Comparison of ENCODE assay signal across 10 cellular contexts in genomic region chr22:50398698-50399648, GRCh38. TPM values are rescaled to one million over a fixed set of nuclear protein-coding genes. Genes with fewer than 3 reads are reported as not detected.
A peak's percentile ranks its signal among the peaks of the same experiment; 100 is the strongest.
DNase-seq lines count a peak whose midpoint lies in the region; ATAC-seq and TF ChIP-seq lines count a peak whose summit lies in the region.
"Had no signal": no experiment of that assay in that cellular context is flagged by ENCODE, and none has a peak within 500 bp of the region (broad histone marks: within the 10 kb centered on the region; RNA-seq: fewer than 3 reads in every experiment).

No MANE protein-coding gene starts in this region.

- in situ Hi-C loops in GM13977 (cut with MboI; ENCODE audit: low pct_unique_long_range_greater_than_20kb, low sequenced_read_pairs, unreplicated experiment), result no loop called here

- H3K4me3 Mint-ChIP-seq in activated naive CD8-positive, alpha-beta T cell treated with anti-CD3 and anti-CD28 coated beads, Interleukin-2, amount 10 ng/mL, durations not matched to agents 7 days and 5 days, result no peak overlapping the region
- no peak overlapping the region for H3K4me3 Mint-ChIP-seq in progenitor cell of endocrine pancreas (ENCODE audit: low read depth)
- H3K4me3 Mint-ChIP-seq: activated naive CD4-positive, alpha-beta T cell treated with anti-CD3 and anti-CD28 coated beads, Interleukin-2, amount 50 U/mL, for 24 hours had no signal

- H3K27ac Mint-ChIP-seq in activated naive CD8-positive, alpha-beta T cell treated with anti-CD3 and anti-CD28 coated beads, Interleukin-2, amount 10 ng/mL, durations not matched to agents 7 days and 5 days, result peak overlapping the region; percentile 76
- H3K27ac Mint-ChIP-seq in progenitor cell of endocrine pancreas, result no peak overlapping the region
- H3K27ac Mint-ChIP-seq: activated naive CD4-positive, alpha-beta T cell treated with anti-CD3 and anti-CD28 coated beads, Interleukin-2, amount 50 U/mL, for 24 hours had no signal

- peaks cover 22% of the 10 kb centered on the region for H3K4me1 Mint-ChIP-seq in activated naive CD8-positive, alpha-beta T cell treated with anti-CD3 and anti-CD28 coated beads, Interleukin-2, amount 10 ng/mL, durations not matched to agents 7 days and 5 days
- peaks cover 30% of the 10 kb centered on the region for H3K4me1 Mint-ChIP-seq in progenitor cell of endocrine pancreas (ENCODE audit: low read depth)

- H3K27me3 ChIP-seq in mucosa of rectum (ENCODE audit: control insufficient read depth in 2 of 2, insufficient read depth in 2 of 2, low read length in 2 of 2), result no peaks in the 10 kb centered on the region

- no peaks in the 10 kb centered on the region for H3K27me3 Mint-ChIP-seq in activated naive CD8-positive, alpha-beta T cell treated with anti-CD3 and anti-CD28 coated beads, Interleukin-2, amount 10 ng/mL, durations not matched to agents 7 days and 5 days
- no peaks in the 10 kb centered on the region for H3K27me3 Mint-ChIP-seq in progenitor cell of endocrine pancreas
- H3K27me3 Mint-ChIP-seq: activated naive CD4-positive, alpha-beta T cell treated with anti-CD3 and anti-CD28 coated beads, Interleukin-2, amount 50 U/mL, for 24 hours had no signal

- peaks cover 5 to 10% of the 10 kb centered on the region in 2 donors for H3K4me1 ChIP-seq in mucosa of rectum (ENCODE audit: control insufficient read depth in 2 of 2, insufficient read depth in 2 of 2, low read length in 2 of 2)

- ATAC-seq in activated naive CD8-positive, alpha-beta T cell treated with anti-CD3 and anti-CD28 coated beads, Interleukin-2, amount 10 ng/mL, durations not matched to agents 7 days and 5 days (ENCODE audit: low read depth), result no peak
- ATAC-seq in HG02938 (IDR thresholded peaks at IDR 0.05; ENCODE audit: unreplicated experiment), result no peak
- no peak for ATAC-seq in GM21825 (IDR thresholded peaks at IDR 0.05; ENCODE audit: unreplicated experiment)

- no peak for TF ChIP-seq CTCF in 22Rv1 (IDR thresholded peaks at IDR 0.05)
- peak; percentile 3 for TF ChIP-seq CTCF in GM13977 (IDR thresholded peaks at IDR 0.05; ENCODE audit: extremely low read depth, insufficient read depth, missing control alignments)
- no peak for TF ChIP-seq CTCF in progenitor cell of endocrine pancreas (IDR thresholded peaks at IDR 0.05; ENCODE audit: unreplicated experiment)

- H3K9me3 Mint-ChIP-seq in activated naive CD8-positive, alpha-beta T cell treated with anti-CD3 and anti-CD28 coated beads, Interleukin-2, amount 10 ng/mL, durations not matched to agents 7 days and 5 days, result no peaks in the 10 kb centered on the region
- no peaks in the 10 kb centered on the region for H3K9me3 Mint-ChIP-seq in progenitor cell of endocrine pancreas (ENCODE audit: low read depth)
- H3K9me3 Mint-ChIP-seq: activated naive CD4-positive, alpha-beta T cell treated with anti-CD3 and anti-CD28 coated beads, Interleukin-2, amount 50 U/mL, for 24 hours had no signal

- no peak for DNase-seq in GM13977 (ENCODE audit: low spot score)
- no peak for DNase-seq in activated naive CD8-positive, alpha-beta T cell treated with anti-CD3 and anti-CD28 coated beads, Interleukin-2, amount 10 ng/mL, durations not matched to agents 7 days and 5 days
- no peak for DNase-seq in progenitor cell of endocrine pancreas (ENCODE audit: low spot score, unreplicated experiment)
- DNase-seq in NCI-H69 (lab: John Stamatoyannopoulos, UW), result no peak
- DNase-seq: NCI-H187 had no signal

- no peak overlapping the region for H3K4me3 ChIP-seq in mucosa of rectum (ENCODE audit: low read length in 2 of 2)

- H3K27ac ChIP-seq in 22Rv1 (peak overlapping the region; percentile 62), mucosa of rectum (ENCODE audit: low read depth in 2 of 2, low read length in 2 of 2) (peak overlapping the region; percentile 39 to 63)

- peaks cover 11 to 27% of the 10 kb centered on the region in 2 donors for H3K36me3 ChIP-seq in mucosa of rectum (ENCODE audit: control insufficient read depth in 2 of 2, insufficient read depth in 2 of 2, low read length in 2 of 2)

- peaks cover 13% of the 10 kb centered on the region for H3K36me3 Mint-ChIP-seq in activated naive CD8-positive, alpha-beta T cell treated with anti-CD3 and anti-CD28 coated beads, Interleukin-2, amount 10 ng/mL, durations not matched to agents 7 days and 5 days
- peaks cover 32% of the 10 kb centered on the region for H3K36me3 Mint-ChIP-seq in progenitor cell of endocrine pancreas (ENCODE audit: insufficient read depth)

- no peak overlapping the region for H3K9ac ChIP-seq in mucosa of rectum (ENCODE audit: low read depth in 1 of 2, low read length in 2 of 2)

- POLR2A ChIA-PET in activated naive CD8-positive, alpha-beta T cell treated with anti-CD3 and anti-CD28 coated beads, Interleukin-2, amount 10 ng/mL, durations not matched to agents 7 days and 5 days (lab: Charles Lee), result no interaction called here

- no peaks in the 10 kb centered on the region for H3K9me3 ChIP-seq in mucosa of rectum (ENCODE audit: control insufficient read depth in 2 of 2, low read length in 2 of 2)

RNA-seq across cellular contexts. Expression of gene PPP6R2, which starts 55.8 kb away (rescaled TPM):
- total RNA-seq in activated naive CD8-positive, alpha-beta T cell treated with anti-CD3 and anti-CD28 coated beads, Interleukin-2, amount 10 ng/mL, durations not matched to agents 7 days and 5 days, result 10 to 100 TPM; 81.6 to 86.8 TPM
- 85.7 and 87.9 TPM in 2 replicates for total RNA-seq in progenitor cell of endocrine pancreas
